ENCODE assay signal across 15 cellular contexts in the genomic region with DNA sequence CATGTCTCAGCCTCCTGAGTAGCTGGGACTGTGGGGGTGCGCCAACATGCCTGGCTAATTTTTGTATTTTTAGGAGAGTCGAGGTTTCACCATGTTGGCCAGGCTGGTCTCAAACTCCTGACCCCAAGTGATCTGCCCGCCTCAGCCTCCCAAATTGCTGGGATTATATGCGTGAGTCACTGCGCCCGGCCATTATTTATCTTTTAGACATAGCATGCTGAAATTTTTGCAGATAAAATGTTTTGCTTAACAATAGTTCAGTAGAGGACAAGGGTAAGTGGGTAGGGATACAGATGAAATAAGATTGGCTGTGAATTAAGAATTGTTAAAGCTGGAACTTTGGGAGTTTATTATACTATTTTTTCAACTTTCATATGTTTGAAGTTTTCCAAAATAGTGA.
DNase-seq lines count a peak whose midpoint lies in the region; ATAC-seq, FAIRE-seq and TF ChIP-seq lines count a peak whose summit lies in the region.
"Had no signal": no experiment of that assay in that cellular context is flagged by ENCODE, and none has a peak within 500 bp of the region (broad histone marks: within the 10 kb centered on the region; RNA-seq: fewer than 3 reads in every experiment).

No MANE protein-coding gene starts in this region.

- H3K4me3 ChIP-seq in K562 (no peak overlapping the region), hepatocyte (no peak overlapping the region)
- H3K4me3 ChIP-seq: GM23338 had no signal

- 43% methylated on average over 6 of the region's 6 CpGs for WGBS in K562 (ENCODE audit: insufficient coverage, low coverage, missing lambda C conversion rate)
- WGBS in hepatocyte (ENCODE audit: low lambda C conversion rate, missing lambda C conversion rate), result 92% methylated on average over 6 of the region's 6 CpGs

- CTCF ChIA-PET in K562 (lab: Yijun Ruan, JAX; ENCODE audit: low intra/inter-chr PET ratio), result no interaction called here

- BruUV-seq in K562 (replicated peaks; lab: Mats Ljungman, UMichigan), result no TSS peak

- no peak for TF ChIP-seq EP300 in K562 (IDR thresholded peaks at IDR 0.05; ENCODE audit: low read length)

- H3K4me2 ChIP-seq in K562 (ENCODE audit: insufficient read depth, low read length) (no peak overlapping the region), hepatocyte (no peak overlapping the region)
- H3K4me2 ChIP-seq: GM23338 had no signal

- peaks cover 8% of the 10 kb centered on the region; the same call in 2 of the 3 replicates for H3K36me3 ChIP-seq in K562 (ENCODE audit: control insufficient read depth, insufficient read depth, low read length)
- H3K36me3 ChIP-seq in hepatocyte (replicated peaks; ENCODE audit: insufficient read depth, low read depth), result no peaks in the 10 kb centered on the region

- no peaks in the 10 kb centered on the region for H3K9me1 ChIP-seq in K562 (ENCODE audit: control insufficient read depth, insufficient read depth, low read length)

- H3K4me1 ChIP-seq in K562 (replicated peaks in 1 of 2; ENCODE audit: control insufficient read depth in 2 of 2, insufficient read depth in 2 of 2, low read length in 2 of 2) (peaks cover 3% of the 10 kb centered on the region in 2 experiments; a peak in 2 of 5 replicates), hepatocyte (ENCODE audit: insufficient read depth) (no peaks in the 10 kb centered on the region)

- in situ Hi-C loops in K562 (cut with MboI), result no loop called here

- H3K27ac ChIP-seq in K562 (ENCODE audit: extremely low read depth, low read depth, low read length) (peak overlapping the region; percentile 11; the same call in 1 of the 3 replicates), hepatocyte (no peak overlapping the region)

- FAIRE-seq in K562 (lab: Jason Lieb, UNC), result no peak
- FAIRE-seq: A204.1 had no signal

- peak overlapping the region in 1 of 2 experiments; percentile 39; a peak in 1 of 4 replicates for H3K9ac ChIP-seq in K562 (ENCODE audit: insufficient read depth in 1 of 2, low read depth in 2 of 2, low read length in 2 of 2)

- no peaks in the 10 kb centered on the region for H3K9me2 ChIP-seq in hepatocyte (replicated peaks; ENCODE audit: insufficient read depth)

- no peak for TF ChIP-seq RAD21 in K562 (CRISPR knock-in tag; conservative IDR thresholded peaks at IDR 0.05 in 1 of 2, IDR thresholded peaks at IDR 0.05 in 1 of 2)

- H3K79me2 ChIP-seq in K562 (ENCODE audit: control insufficient read depth, insufficient read depth, low read length) (peaks cover 54% of the 10 kb centered on the region), hepatocyte (no peaks in the 10 kb centered on the region)

- 0 out of 2 replicates have a peak, but pooled peaks cover 2% of the 10 kb centered on the region for H3K9me3 ChIP-seq in K562 (replicated peaks; ENCODE audit: control insufficient read depth, insufficient read depth, low read depth, low read length)
- peaks cover 5% of the 10 kb centered on the region for H3K9me3 ChIP-seq in hepatocyte (ENCODE audit: low read depth)

- H3K27me3 ChIP-seq in K562 (ENCODE audit: control insufficient read depth in 2 of 2, insufficient read depth in 2 of 2, low read length in 2 of 2), result no peaks in the 10 kb centered on the region
- no peaks in the 10 kb centered on the region for H3K27me3 ChIP-seq in hepatocyte

- no peak for ATAC-seq in K562
- ATAC-seq: CD8-positive, alpha-beta T cell; GM23338 had no signal

- DNase-seq in M059J (ENCODE audit: low read depth) (peak; percentile 33), K562 (ENCODE audit: extremely low read depth in 1 of 4, low spot score in 3 of 4) (no peak), iris pigment epithelial cell (ENCODE audit: low read depth) (peak; percentile 57), hepatocyte (ENCODE audit: low spot score) (no peak), cardiac septum (ENCODE audit: low spot score) (no peak)
- no peak for DNase-seq in activated CD4-positive, alpha-beta T cell treated with anti-CD3 and anti-CD28 coated beads for 48 hours
- DNase-seq in activated CD4-positive, alpha-beta T cell treated with anti-CD3 and anti-CD28 coated beads, Interleukin-2, amount 50 U/mL, for 1 hour, result no peak
- DNase-seq: CD8-positive, alpha-beta T cell; COR-L47; DMS153; DMS79 treated with DMSO at 0.1 percent for 48 hours; GDM1; H7 had no signal

- POLR2A ChIA-PET in K562 (lab: Yijun Ruan, JAX), result no interaction called here

- TF ChIP-seq POLR2A in K562 (conservative IDR thresholded peaks at IDR 0.05), result no peak

- H2AFZ ChIP-seq in K562 (ENCODE audit: low read depth, low read length), result no peak overlapping the region
- H2AFZ ChIP-seq in hepatocyte, result no peak overlapping the region
- H2AFZ ChIP-seq: GM23338 had no signal

- intact Hi-C loops in K562 (cut with micrococcal nuclease) (no loop called here), cardiac septum (cut with DNase I) (no loop called here)

- H4K20me1 ChIP-seq in K562 (replicated peaks; ENCODE audit: control insufficient read depth, insufficient read depth, low read length), result no peaks in the 10 kb centered on the region
- H4K20me1 ChIP-seq in hepatocyte (ENCODE audit: insufficient read depth, poor library complexity, severe bottlenecking), result no peaks in the 10 kb centered on the region

- TF ChIP-seq CTCF in K562 (IDR thresholded peaks at IDR 0.05 in 2 of 3, conservative IDR thresholded peaks at IDR 0.05 in 1 of 3; ENCODE audit: insufficient read depth in 2 of 3, low read depth in 1 of 3, low read length in 3 of 3), result no peak
- TF ChIP-seq CTCF in hepatocyte (IDR thresholded peaks at IDR 0.05; ENCODE audit: poor library complexity), result no peak

TF ChIP-seq in K562, 482 proteins besides CTCF, POLR2A, EP300 and RAD21 (continues in another document):
- TF ChIP-seq JUND (IDR thresholded peaks at IDR 0.05; ENCODE audit: borderline replicate concordance, low read depth, low read length) (0 out of 2 replicates have a peak, but pooled peaks have one; percentile 36), JUND (tag; IDR thresholded peaks at IDR 0.05; ENCODE audit: borderline replicate concordance, low read depth, low read length) (no peak), SMARCA4 (IDR thresholded peaks at IDR 0.05) (peak; percentile 39; the same call in 1 of the 2 replicates), DPF2 (IDR thresholded peaks at IDR 0.05) (peak; percentile 62; the same call in 1 of the 2 replicates), TCF7L2 (IDR thresholded peaks at IDR 0.05; ENCODE audit: low read depth, low read length) (no peak), MED1 (CRISPR knock-in tag; IDR thresholded peaks at IDR 0.05; ENCODE audit: borderline replicate concordance) (no peak), BRCA1 (IDR thresholded peaks at IDR 0.05) (no peak), BRCA1 (CRISPR knock-in tag; IDR thresholded peaks at IDR 0.05) (no peak), ZNF785 (CRISPR knock-in tag; IDR thresholded peaks at IDR 0.05) (no peak), KLF13 (tag; IDR thresholded peaks at IDR 0.05; ENCODE audit: borderline replicate concordance, low read depth) (no peak)
- TF ChIP-seq, protein P1, sequence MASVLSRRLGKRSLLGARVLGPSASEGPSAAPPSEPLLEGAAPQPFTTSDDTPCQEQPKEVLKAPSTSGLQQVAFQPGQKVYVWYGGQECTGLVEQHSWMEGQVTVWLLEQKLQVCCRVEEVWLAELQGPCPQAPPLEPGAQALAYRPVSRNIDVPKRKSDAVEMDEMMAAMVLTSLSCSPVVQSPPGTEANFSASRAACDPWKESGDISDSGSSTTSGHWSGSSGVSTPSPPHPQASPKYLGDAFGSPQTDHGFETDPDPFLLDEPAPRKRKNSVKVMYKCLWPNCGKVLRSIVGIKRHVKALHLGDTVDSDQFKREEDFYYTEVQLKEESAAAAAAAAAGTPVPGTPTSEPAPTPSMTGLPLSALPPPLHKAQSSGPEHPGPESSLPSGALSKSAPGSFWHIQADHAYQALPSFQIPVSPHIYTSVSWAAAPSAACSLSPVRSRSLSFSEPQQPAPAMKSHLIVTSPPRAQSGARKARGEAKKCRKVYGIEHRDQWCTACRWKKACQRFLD (CRISPR knock-in tag; IDR thresholded peaks at IDR 0.05), result no peak
- TF ChIP-seq, protein P2, sequence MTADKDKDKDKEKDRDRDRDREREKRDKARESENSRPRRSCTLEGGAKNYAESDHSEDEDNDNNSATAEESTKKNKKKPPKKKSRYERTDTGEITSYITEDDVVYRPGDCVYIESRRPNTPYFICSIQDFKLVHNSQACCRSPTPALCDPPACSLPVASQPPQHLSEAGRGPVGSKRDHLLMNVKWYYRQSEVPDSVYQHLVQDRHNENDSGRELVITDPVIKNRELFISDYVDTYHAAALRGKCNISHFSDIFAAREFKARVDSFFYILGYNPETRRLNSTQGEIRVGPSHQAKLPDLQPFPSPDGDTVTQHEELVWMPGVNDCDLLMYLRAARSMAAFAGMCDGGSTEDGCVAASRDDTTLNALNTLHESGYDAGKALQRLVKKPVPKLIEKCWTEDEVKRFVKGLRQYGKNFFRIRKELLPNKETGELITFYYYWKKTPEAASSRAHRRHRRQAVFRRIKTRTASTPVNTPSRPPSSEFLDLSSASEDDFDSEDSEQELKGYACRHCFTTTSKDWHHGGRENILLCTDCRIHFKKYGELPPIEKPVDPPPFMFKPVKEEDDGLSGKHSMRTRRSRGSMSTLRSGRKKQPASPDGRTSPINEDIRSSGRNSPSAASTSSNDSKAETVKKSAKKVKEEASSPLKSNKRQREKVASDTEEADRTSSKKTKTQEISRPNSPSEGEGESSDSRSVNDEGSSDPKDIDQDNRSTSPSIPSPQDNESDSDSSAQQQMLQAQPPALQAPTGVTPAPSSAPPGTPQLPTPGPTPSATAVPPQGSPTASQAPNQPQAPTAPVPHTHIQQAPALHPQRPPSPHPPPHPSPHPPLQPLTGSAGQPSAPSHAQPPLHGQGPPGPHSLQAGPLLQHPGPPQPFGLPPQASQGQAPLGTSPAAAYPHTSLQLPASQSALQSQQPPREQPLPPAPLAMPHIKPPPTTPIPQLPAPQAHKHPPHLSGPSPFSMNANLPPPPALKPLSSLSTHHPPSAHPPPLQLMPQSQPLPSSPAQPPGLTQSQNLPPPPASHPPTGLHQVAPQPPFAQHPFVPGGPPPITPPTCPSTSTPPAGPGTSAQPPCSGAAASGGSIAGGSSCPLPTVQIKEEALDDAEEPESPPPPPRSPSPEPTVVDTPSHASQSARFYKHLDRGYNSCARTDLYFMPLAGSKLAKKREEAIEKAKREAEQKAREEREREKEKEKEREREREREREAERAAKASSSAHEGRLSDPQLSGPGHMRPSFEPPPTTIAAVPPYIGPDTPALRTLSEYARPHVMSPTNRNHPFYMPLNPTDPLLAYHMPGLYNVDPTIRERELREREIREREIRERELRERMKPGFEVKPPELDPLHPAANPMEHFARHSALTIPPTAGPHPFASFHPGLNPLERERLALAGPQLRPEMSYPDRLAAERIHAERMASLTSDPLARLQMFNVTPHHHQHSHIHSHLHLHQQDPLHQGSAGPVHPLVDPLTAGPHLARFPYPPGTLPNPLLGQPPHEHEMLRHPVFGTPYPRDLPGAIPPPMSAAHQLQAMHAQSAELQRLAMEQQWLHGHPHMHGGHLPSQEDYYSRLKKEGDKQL (CRISPR knock-in tag; IDR thresholded peaks at IDR 0.05; ENCODE audit: borderline replicate concordance), result no peak

Comparison
In these comparisons a context has a peak if more than half of its experiments do, and no peak if none do; other contexts are left out.
1. DNase-seq: peak in M059J (single experiment) and iris pigment epithelial cell (single experiment); none in K562 (0 of 4), activated CD4-positive, alpha-beta T cell treated with anti-CD3 and anti-CD28 coated beads for 48 hours (single experiment), activated CD4-positive, alpha-beta T cell treated with anti-CD3 and anti-CD28 coated beads, Interleukin-2, amount 50 U/mL, for 1 hour (single experiment), hepatocyte (single experiment) and cardiac septum (single experiment).